18 cellular contexts compared by ENCODE assay signal in the genomic region with DNA sequence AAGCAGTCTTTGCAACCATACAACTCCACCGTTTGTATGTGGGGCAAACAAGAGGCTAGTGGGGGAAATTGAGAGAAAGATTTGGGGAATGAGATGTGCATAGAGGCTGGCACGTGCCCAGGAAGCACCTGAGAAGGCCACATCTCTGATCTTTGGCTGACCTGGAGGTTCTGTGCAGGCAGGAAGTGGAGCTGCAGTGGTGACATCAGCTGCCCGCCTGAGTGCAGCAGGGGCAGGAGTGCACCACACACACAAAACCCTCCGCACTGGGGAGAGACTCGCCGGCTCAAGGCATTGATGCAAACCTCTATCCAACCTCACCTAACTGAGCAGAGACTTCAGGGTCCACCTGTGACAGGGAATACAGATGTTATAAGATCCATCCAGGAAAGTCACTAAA. TPM values are rescaled to one million over a fixed set of nuclear protein-coding genes. Genes with fewer than 3 reads are reported as not detected.
"Had no signal": no experiment of that assay in that cellular context is flagged by ENCODE, and none has a peak within 500 bp of the region (broad histone marks: within the 10 kb centered on the region; RNA-seq: fewer than 3 reads in every experiment).

No MANE protein-coding gene starts in this region.

RNA-seq across cellular contexts. Expression of a gene that starts 10.7 kb away (rescaled TPM):
- total RNA-seq: mucosa of descending colon, skeletal muscle tissue, transverse colon, uterus had no signal
- polyA plus RNA-seq: naive thymus-derived CD4-positive, alpha-beta T cell had no signal

RNA-seq across cellular contexts. Expression of a gene that starts 32.6 kb away (rescaled TPM):
- total RNA-seq: sigmoid colon, skeletal muscle tissue, transverse colon had no signal

RNA-seq across cellular contexts. Expression of a gene that starts 50.9 kb away (rescaled TPM):
- total RNA-seq: dorsolateral prefrontal cortex; endodermal cell; gastrocnemius medialis; glomerular endothelial cell; left lobe of liver; liver; lung; mesothelial cell of epicardium; mucosa of descending colon; naive thymus-derived CD4-positive, alpha-beta T cell; osteocyte; prostate gland; right cardiac atrium; sigmoid colon; skeletal muscle tissue; transverse colon; upper lobe of right lung; uterus had no signal
- polyA plus RNA-seq: liver; naive thymus-derived CD4-positive, alpha-beta T cell; right cardiac atrium; sigmoid colon had no signal

RNA-seq across cellular contexts. Expression of a gene that starts 51.5 kb away (rescaled TPM):
- total RNA-seq: endodermal cell; left lobe of liver; liver; mesothelial cell of epicardium; naive thymus-derived CD4-positive, alpha-beta T cell; sigmoid colon; skeletal muscle tissue; transverse colon had no signal
- polyA plus RNA-seq: liver; naive thymus-derived CD4-positive, alpha-beta T cell had no signal
